Comparison of ENCODE assay signal across 2 cellular contexts in genomic region chr15:84992157-84992940, GRCh38.
TF ChIP-seq lines count a peak whose summit lies in the region.

No MANE protein-coding gene starts in this region.

TF ChIP-seq in HepG2, 621 proteins besides CTCF, POLR2A, EP300 and RAD21:
- TF ChIP-seq SAP130 (CRISPR knock-in tag; IDR thresholded peaks at IDR 0.05; ENCODE audit: low read depth) (0 out of 2 replicates have a peak, but pooled peaks have one; percentile 12), ZNF30 (CRISPR knock-in tag; IDR thresholded peaks at IDR 0.05) (no peak), FOSL2 (CRISPR knock-in tag; IDR thresholded peaks at IDR 0.05) (peak; percentile 71), SRSF4 (IDR thresholded peaks at IDR 0.05; ENCODE audit: low read depth, low read length, poor library complexity, severe bottlenecking) (no peak)

TF ChIP-seq in GM23338, 12 proteins besides CTCF, POLR2A, EP300 and RAD21:
- no peak for TF ChIP-seq EZH2 (IDR thresholded peaks at IDR 0.05; ENCODE audit: low read depth, unreplicated experiment)
- TF ChIP-seq ZNF331 (CRISPR knock-in tag; IDR thresholded peaks at IDR 0.05; ENCODE audit: low read depth) = no peak
- no peak for TF ChIP-seq POLR2AphosphoS5 (IDR thresholded peaks at IDR 0.05; ENCODE audit: low read depth)
- TF ChIP-seq CREB1 (CRISPR knock-in tag; IDR thresholded peaks at IDR 0.05; ENCODE audit: low read depth) = no peak
- TF ChIP-seq JUNB (IDR thresholded peaks at IDR 0.05; ENCODE audit: unreplicated experiment) = no peak
- TF ChIP-seq, protein P1, sequence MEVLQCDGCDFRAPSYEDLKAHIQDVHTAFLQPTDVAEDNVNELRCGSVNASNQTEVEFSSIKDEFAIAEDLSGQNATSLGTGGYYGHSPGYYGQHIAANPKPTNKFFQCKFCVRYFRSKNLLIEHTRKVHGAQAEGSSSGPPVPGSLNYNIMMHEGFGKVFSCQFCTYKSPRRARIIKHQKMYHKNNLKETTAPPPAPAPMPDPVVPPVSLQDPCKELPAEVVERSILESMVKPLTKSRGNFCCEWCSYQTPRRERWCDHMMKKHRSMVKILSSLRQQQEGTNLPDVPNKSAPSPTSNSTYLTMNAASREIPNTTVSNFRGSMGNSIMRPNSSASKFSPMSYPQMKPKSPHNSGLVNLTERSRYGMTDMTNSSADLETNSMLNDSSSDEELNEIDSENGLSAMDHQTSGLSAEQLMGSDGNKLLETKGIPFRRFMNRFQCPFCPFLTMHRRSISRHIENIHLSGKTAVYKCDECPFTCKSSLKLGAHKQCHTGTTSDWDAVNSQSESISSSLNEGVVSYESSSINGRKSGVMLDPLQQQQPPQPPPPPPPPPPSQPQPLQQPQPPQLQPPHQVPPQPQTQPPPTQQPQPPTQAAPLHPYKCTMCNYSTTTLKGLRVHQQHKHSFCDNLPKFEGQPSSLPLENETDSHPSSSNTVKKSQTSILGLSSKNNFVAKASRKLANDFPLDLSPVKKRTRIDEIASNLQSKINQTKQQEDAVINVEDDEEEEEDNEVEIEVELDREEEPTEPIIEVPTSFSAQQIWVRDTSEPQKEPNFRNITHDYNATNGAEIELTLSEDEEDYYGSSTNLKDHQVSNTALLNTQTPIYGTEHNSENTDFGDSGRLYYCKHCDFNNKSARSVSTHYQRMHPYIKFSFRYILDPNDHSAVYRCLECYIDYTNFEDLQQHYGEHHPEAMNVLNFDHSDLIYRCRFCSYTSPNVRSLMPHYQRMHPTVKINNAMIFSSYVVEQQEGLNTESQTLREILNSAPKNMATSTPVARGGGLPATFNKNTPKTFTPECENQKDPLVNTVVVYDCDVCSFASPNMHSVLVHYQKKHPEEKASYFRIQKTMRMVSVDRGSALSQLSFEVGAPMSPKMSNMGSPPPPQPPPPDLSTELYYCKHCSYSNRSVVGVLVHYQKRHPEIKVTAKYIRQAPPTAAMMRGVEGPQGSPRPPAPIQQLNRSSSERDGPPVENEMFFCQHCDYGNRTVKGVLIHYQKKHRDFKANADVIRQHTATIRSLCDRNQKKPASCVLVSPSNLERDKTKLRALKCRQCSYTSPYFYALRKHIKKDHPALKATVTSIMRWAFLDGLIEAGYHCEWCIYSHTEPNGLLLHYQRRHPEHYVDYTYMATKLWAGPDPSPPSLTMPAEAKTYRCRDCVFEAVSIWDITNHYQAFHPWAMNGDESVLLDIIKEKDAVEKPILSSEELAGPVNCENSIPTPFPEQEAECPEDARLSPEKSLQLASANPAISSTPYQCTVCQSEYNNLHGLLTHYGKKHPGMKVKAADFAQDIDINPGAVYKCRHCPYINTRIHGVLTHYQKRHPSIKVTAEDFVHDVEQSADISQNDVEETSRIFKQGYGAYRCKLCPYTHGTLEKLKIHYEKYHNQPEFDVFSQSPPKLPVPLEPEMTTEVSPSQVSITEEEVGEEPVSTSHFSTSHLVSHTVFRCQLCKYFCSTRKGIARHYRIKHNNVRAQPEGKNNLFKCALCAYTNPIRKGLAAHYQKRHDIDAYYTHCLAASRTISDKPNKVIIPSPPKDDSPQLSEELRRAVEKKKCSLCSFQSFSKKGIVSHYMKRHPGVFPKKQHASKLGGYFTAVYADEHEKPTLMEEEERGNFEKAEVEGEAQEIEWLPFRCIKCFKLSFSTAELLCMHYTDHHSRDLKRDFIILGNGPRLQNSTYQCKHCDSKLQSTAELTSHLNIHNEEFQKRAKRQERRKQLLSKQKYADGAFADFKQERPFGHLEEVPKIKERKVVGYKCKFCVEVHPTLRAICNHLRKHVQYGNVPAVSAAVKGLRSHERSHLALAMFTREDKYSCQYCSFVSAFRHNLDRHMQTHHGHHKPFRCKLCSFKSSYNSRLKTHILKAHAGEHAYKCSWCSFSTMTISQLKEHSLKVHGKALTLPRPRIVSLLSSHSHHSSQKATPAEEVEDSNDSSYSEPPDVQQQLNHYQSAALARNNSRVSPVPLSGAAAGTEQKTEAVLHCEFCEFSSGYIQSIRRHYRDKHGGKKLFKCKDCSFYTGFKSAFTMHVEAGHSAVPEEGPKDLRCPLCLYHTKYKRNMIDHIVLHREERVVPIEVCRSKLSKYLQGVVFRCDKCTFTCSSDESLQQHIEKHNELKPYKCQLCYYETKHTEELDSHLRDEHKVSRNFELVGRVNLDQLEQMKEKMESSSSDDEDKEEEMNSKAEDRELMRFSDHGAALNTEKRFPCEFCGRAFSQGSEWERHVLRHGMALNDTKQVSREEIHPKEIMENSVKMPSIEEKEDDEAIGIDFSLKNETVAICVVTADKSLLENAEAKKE (CRISPR knock-in tag; IDR thresholded peaks at IDR 0.05) = no peak
- TF ChIP-seq ETS1 (IDR thresholded peaks at IDR 0.05) = no peak
- TF ChIP-seq STAT1 (IDR thresholded peaks at IDR 0.05; ENCODE audit: unreplicated experiment) = no peak
- no peak for TF ChIP-seq ZNF114 (CRISPR knock-in tag; IDR thresholded peaks at IDR 0.05)
- no peak for TF ChIP-seq EZH2phosphoT487 (IDR thresholded peaks at IDR 0.05; ENCODE audit: unreplicated experiment)
- TF ChIP-seq NANOG (IDR thresholded peaks at IDR 0.05; ENCODE audit: borderline replicate concordance) = no peak
- TF ChIP-seq REST (IDR thresholded peaks at IDR 0.05; ENCODE audit: unreplicated experiment) = no peak
TF ChIP-seq in GM23338: peak in this region for 0.
